8 cellular contexts compared by ENCODE assay signal in genomic region chr17:40099627-40100418, GRCh38. TPM values are rescaled to one million over a fixed set of nuclear protein-coding genes. Genes with fewer than 3 reads are reported as not detected.
DNase-seq lines count a peak whose midpoint lies in the region; ATAC-seq and TF ChIP-seq lines count a peak whose summit lies in the region.

No MANE protein-coding gene starts in this region.

- 22% methylated on average over 31 of the region's 31 CpGs for WGBS in smooth muscle cell (ENCODE audit: low lambda C conversion rate)

- no peaks in the 10 kb centered on the region for H3K27me3 Mint-ChIP-seq in activated T-cell treated with anti-CD3 and anti-CD28 coated beads, Interleukin-2, amount 50 U/mL, for 24 hours
- no peaks in the 10 kb centered on the region for H3K27me3 Mint-ChIP-seq in activated CD8-positive, alpha-beta T cell treated with anti-CD3 and anti-CD28 coated beads, Interleukin-2, amount 10 ng/mL, durations not matched to agents 7 days and 5 days (ENCODE audit: low read depth)

- H3K4me1 ChIP-seq in right atrium auricular region = peaks cover 0 to 73% of the 10 kb centered on the region in 2 donors
- H3K4me1 ChIP-seq in smooth muscle cell (ENCODE audit: low read depth) = peaks cover 15% of the 10 kb centered on the region

- peaks cover 26% of the 10 kb centered on the region for H3K36me3 ChIP-seq in right atrium auricular region
- H3K36me3 ChIP-seq in smooth muscle cell (ENCODE audit: low read depth) = no peaks in the 10 kb centered on the region

- peaks cover 12% of the 10 kb centered on the region for H4K20me1 ChIP-seq in smooth muscle cell (ENCODE audit: low read depth)

- peaks cover 93% of the 10 kb centered on the region for H3K4me1 Mint-ChIP-seq in activated T-cell treated with anti-CD3 and anti-CD28 coated beads, Interleukin-2, amount 50 U/mL, for 24 hours (ENCODE audit: low read depth)
- peaks cover 94% of the 10 kb centered on the region for H3K4me1 Mint-ChIP-seq in activated CD8-positive, alpha-beta T cell treated with anti-CD3 and anti-CD28 coated beads, Interleukin-2, amount 10 ng/mL, durations not matched to agents 7 days and 5 days (ENCODE audit: low read depth)

- H3K27ac ChIP-seq in right atrium auricular region = peak overlapping the region; percentile 97 to 98
- H3K27ac ChIP-seq in smooth muscle cell (ENCODE audit: low read depth) = peak overlapping the region; percentile 98

- H3K9me3 Mint-ChIP-seq in activated T-cell treated with anti-CD3 and anti-CD28 coated beads, Interleukin-2, amount 50 U/mL, for 24 hours = no peaks in the 10 kb centered on the region
- H3K9me3 Mint-ChIP-seq in activated CD8-positive, alpha-beta T cell treated with anti-CD3 and anti-CD28 coated beads, Interleukin-2, amount 10 ng/mL, durations not matched to agents 7 days and 5 days (ENCODE audit: insufficient read depth) = no peaks in the 10 kb centered on the region

- peak overlapping the region; percentile 97 for H3K4me2 ChIP-seq in smooth muscle cell

- H3K27me3 ChIP-seq in right atrium auricular region (no peaks in the 10 kb centered on the region), smooth muscle cell (ENCODE audit: low read depth) (no peaks in the 10 kb centered on the region)

- CTCF ChIA-PET in activated CD8-positive, alpha-beta T cell treated with anti-CD3 and anti-CD28 coated beads, Interleukin-2, amount 10 ng/mL, durations not matched to agents 7 days and 5 days (lab: Charles Lee) = interaction anchor here (0.7 to 9.9 kb wide), 12 partner anchors 12 to 316 kb away, joined by 3 to 156 read pairs (median 8); partner anchors contain the start of gene CASC3

- TF ChIP-seq CTCF in right atrium auricular region (IDR thresholded peaks at IDR 0.05) (no peak), smooth muscle cell (IDR thresholded peaks at IDR 0.05; ENCODE audit: borderline replicate concordance, insufficient read depth, poor library complexity, severe bottlenecking) (no peak)

- POLR2A ChIA-PET in activated CD8-positive, alpha-beta T cell treated with anti-CD3 and anti-CD28 coated beads, Interleukin-2, amount 10 ng/mL, durations not matched to agents 7 days and 5 days (lab: Charles Lee) = interaction anchor here (0.9 to 3.0 kb wide), 4 partner anchors 10 to 31 kb away, joined by 3 to 17 read pairs (median 6); no protein-coding TSS in a partner anchor

- H2AFZ ChIP-seq in smooth muscle cell (ENCODE audit: low read depth) = no peak overlapping the region

- H3F3A ChIP-seq in smooth muscle cell (ENCODE audit: low read depth) = peaks cover 12% of the 10 kb centered on the region

- H3K4me3 Mint-ChIP-seq in activated T-cell treated with anti-CD3 and anti-CD28 coated beads, Interleukin-2, amount 50 U/mL, for 24 hours = peak overlapping the region; percentile 89
- peak overlapping the region; percentile 82 for H3K4me3 Mint-ChIP-seq in activated CD8-positive, alpha-beta T cell treated with anti-CD3 and anti-CD28 coated beads, Interleukin-2, amount 10 ng/mL, durations not matched to agents 7 days and 5 days

- peak overlapping the region; percentile 97 for H3K9ac ChIP-seq in smooth muscle cell (ENCODE audit: low read depth)

- no peaks in the 10 kb centered on the region for H3K9me3 ChIP-seq in right atrium auricular region
- no peaks in the 10 kb centered on the region for H3K9me3 ChIP-seq in smooth muscle cell (replicated peaks; ENCODE audit: low read depth)

- H3K36me3 Mint-ChIP-seq in activated T-cell treated with anti-CD3 and anti-CD28 coated beads, Interleukin-2, amount 50 U/mL, for 24 hours (ENCODE audit: low read depth) = peaks cover 50% of the 10 kb centered on the region
- H3K36me3 Mint-ChIP-seq in activated CD8-positive, alpha-beta T cell treated with anti-CD3 and anti-CD28 coated beads, Interleukin-2, amount 10 ng/mL, durations not matched to agents 7 days and 5 days (ENCODE audit: low read depth) = peaks cover 34% of the 10 kb centered on the region

- H3K27ac Mint-ChIP-seq in activated T-cell treated with anti-CD3 and anti-CD28 coated beads, Interleukin-2, amount 50 U/mL, for 24 hours = peak overlapping the region; percentile 95
- peak overlapping the region; percentile 78 for H3K27ac Mint-ChIP-seq in activated CD8-positive, alpha-beta T cell treated with anti-CD3 and anti-CD28 coated beads, Interleukin-2, amount 10 ng/mL, durations not matched to agents 7 days and 5 days

- H3K79me2 ChIP-seq in smooth muscle cell (ENCODE audit: low read depth) = peaks cover 4% of the 10 kb centered on the region

- no peak for DNase-seq in activated T-cell treated with anti-CD3 and anti-CD28 coated beads, Interleukin-2, amount 50 U/mL, for 24 hours
- DNase-seq in activated T-cell treated with anti-CD3 and anti-CD28 coated beads, Interleukin-2, amount 50 U/mL, for 48 hours = no peak
- no peak for DNase-seq in activated CD8-positive, alpha-beta T cell treated with anti-CD3 and anti-CD28 coated beads, Interleukin-2, amount 10 ng/mL, durations not matched to agents 7 days and 5 days
- DNase-seq in right atrium auricular region (ENCODE audit: low spot score) = no peak
- no peak for DNase-seq in smooth muscle cell (lab: John Stamatoyannopoulos, UW; ENCODE audit: unreplicated experiment)
- DNase-seq in GDM1 (lab: John Stamatoyannopoulos, UW) = no peak

- H3K4me3 ChIP-seq in right atrium auricular region (peak overlapping the region; percentile 67 to 71), smooth muscle cell (peak overlapping the region; percentile 84)

- ATAC-seq in activated CD8-positive, alpha-beta T cell treated with anti-CD3 and anti-CD28 coated beads, Interleukin-2, amount 10 ng/mL, durations not matched to agents 7 days and 5 days = peak; percentile 1
- ATAC-seq in HG02884 (IDR thresholded peaks at IDR 0.05; ENCODE audit: unreplicated experiment) = no peak
- no peak for ATAC-seq in GM18861 (IDR thresholded peaks at IDR 0.05; ENCODE audit: unreplicated experiment)

RNA-seq across cellular contexts. Expression of gene NR1D1, which starts 0.6 kb away (rescaled TPM):
- total RNA-seq in activated CD8-positive, alpha-beta T cell treated with anti-CD3 and anti-CD28 coated beads, Interleukin-2, amount 10 ng/mL, durations not matched to agents 7 days and 5 days = 1 to 10 TPM; 4.1 to 4.9 TPM
- total RNA-seq in right atrium auricular region (1 to 10 TPM; 8.3 to 9.9 TPM), smooth muscle cell (6.0 and 12.5 TPM in 2 replicates)
- 18.4 and 19.5 TPM in 2 replicates for polyA plus RNA-seq in smooth muscle cell

RNA-seq across cellular contexts. Expression of gene MSL1, which starts 21.9 kb away (rescaled TPM):
- 10 to 100 TPM; 80.5 to 83.2 TPM for total RNA-seq in activated CD8-positive, alpha-beta T cell treated with anti-CD3 and anti-CD28 coated beads, Interleukin-2, amount 10 ng/mL, durations not matched to agents 7 days and 5 days
- 10 to 100 TPM; 42.2 to 52.5 TPM for total RNA-seq in right atrium auricular region
- 74.9 and 79.0 TPM in 2 replicates for total RNA-seq in smooth muscle cell
- polyA plus RNA-seq in smooth muscle cell = 24.6 and 26.0 TPM in 2 replicates

RNA-seq across cellular contexts. Expression of gene THRA, which starts 37.1 kb away (rescaled TPM):
- total RNA-seq in activated CD8-positive, alpha-beta T cell treated with anti-CD3 and anti-CD28 coated beads, Interleukin-2, amount 10 ng/mL, durations not matched to agents 7 days and 5 days = 1 to 10 TPM; 8.7 to 9.7 TPM
- total RNA-seq in right atrium auricular region = 10 to 100 TPM; 60.3 to 69.0 TPM
- 15.6 and 25.4 TPM in 2 replicates for total RNA-seq in smooth muscle cell
- polyA plus RNA-seq in smooth muscle cell = 17.6 and 21.2 TPM in 2 replicates

RNA-seq across cellular contexts. Expression of gene CASC3, which starts 40.5 kb away (rescaled TPM):
- total RNA-seq in activated CD8-positive, alpha-beta T cell treated with anti-CD3 and anti-CD28 coated beads, Interleukin-2, amount 10 ng/mL, durations not matched to agents 7 days and 5 days = 10 to 100 TPM; 66.2 to 67.7 TPM
- total RNA-seq in right atrium auricular region = 10 to 100 TPM; 26.0 to 35.5 TPM
- 25.6 and 33.3 TPM in 2 replicates for total RNA-seq in smooth muscle cell
- 54.2 and 59.5 TPM in 2 replicates for polyA plus RNA-seq in smooth muscle cell

RNA-seq across cellular contexts. Expression of gene MED24, which starts 45.6 kb away (rescaled TPM):
- total RNA-seq in activated CD8-positive, alpha-beta T cell treated with anti-CD3 and anti-CD28 coated beads, Interleukin-2, amount 10 ng/mL, durations not matched to agents 7 days and 5 days = 10 to 100 TPM; 93.4 to 96.7 TPM
- total RNA-seq in right atrium auricular region (10 to 100 TPM; 44.2 to 44.7 TPM), smooth muscle cell (68.2 and 76.9 TPM in 2 replicates)
- 74.9 and 77.2 TPM in 2 replicates for polyA plus RNA-seq in smooth muscle cell
